16 cellular contexts compared by ENCODE assay signal in the genomic region with DNA sequence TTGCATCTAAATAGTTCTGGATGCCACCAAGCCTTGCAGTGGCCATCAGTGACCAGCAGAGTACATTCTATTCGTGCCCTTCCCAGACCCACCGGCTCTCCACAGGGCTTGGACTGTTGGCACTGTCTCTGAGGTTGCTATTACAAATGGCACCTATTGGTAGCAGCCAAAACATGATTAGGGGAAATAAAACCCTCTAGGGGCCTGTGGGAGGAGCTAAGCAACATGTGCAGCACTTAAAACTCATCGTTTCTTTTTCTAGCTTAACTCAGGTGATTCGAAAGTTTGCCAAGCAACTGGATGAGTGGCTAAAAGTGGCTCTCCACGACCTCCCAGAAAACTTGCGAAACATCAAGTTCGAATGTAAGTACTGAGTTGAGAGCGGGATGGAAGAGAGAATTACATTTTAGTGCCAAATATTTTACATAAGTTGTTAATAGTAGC.
DNase-seq lines count a peak whose midpoint lies in the region; ATAC-seq, FAIRE-seq and TF ChIP-seq lines count a peak whose summit lies in the region.
"Had no signal": no experiment of that assay in that cellular context is flagged by ENCODE, and none has a peak within 500 bp of the region (broad histone marks: within the 10 kb centered on the region; RNA-seq: fewer than 3 reads in every experiment).

No MANE protein-coding gene starts in this region.

- H3K79me1 ChIP-seq in mesendoderm (ENCODE audit: low read length): no peaks in the 10 kb centered on the region

- TF ChIP-seq EP300 in A549 (IDR thresholded peaks at IDR 0.05): no peak

- no TSS peak for BruUV-seq in HCT116 (replicated peaks; lab: Mats Ljungman, UMichigan)

- no peak overlapping the region for H2BK120ac ChIP-seq in mesendoderm (ENCODE audit: low read depth, low read length)

- H2BK15ac ChIP-seq in mesendoderm (replicated peaks; ENCODE audit: low read depth): no peak overlapping the region

- no peak for TF ChIP-seq RAD21 in A549 (conservative IDR thresholded peaks at IDR 0.05 in 1 of 2, IDR thresholded peaks at IDR 0.05 in 1 of 2)
- TF ChIP-seq RAD21 in HCT116 (IDR thresholded peaks at IDR 0.05; ENCODE audit: low read depth): no peak

- no peak overlapping the region for H4K8ac ChIP-seq in mesendoderm (ENCODE audit: low read depth, low read length)

- RAD21 ChIA-PET in HCT116 (lab: Charles Lee; ENCODE audit: low non-redundant PET in 1 of 2, low total read pairs in 2 of 2, uncharacterized antibody in 2 of 2, unreplicated experiment in 2 of 2): no interaction called here

- POLR2A ChIA-PET in A549 (lab: Yijun Ruan, JAX) (no interaction called here), HCT116 (lab: Charles Lee) (no interaction called here)

- H3K79me2 ChIP-seq in HCT116 (ENCODE audit: insufficient read depth, low read length): no peaks in the 10 kb centered on the region
- no peaks in the 10 kb centered on the region for H3K79me2 ChIP-seq in mesendoderm (ENCODE audit: control insufficient read depth, insufficient read depth, low read length)

- no peak overlapping the region for H2AK5ac ChIP-seq in mesendoderm (ENCODE audit: low read length)

- TF ChIP-seq CTCF in A549 (IDR thresholded peaks at IDR 0.05): no peak
- TF ChIP-seq CTCF in HCT116 (IDR thresholded peaks at IDR 0.05 in 2 of 3, conservative IDR thresholded peaks at IDR 0.05 in 1 of 3; ENCODE audit: borderline replicate concordance in 1 of 3, insufficient read depth in 1 of 3, low read depth in 2 of 3, low read length in 2 of 3): peak in 2 of 3 experiments; percentile 21 to 28; a peak in 3 of 6 replicates
- 0 out of 2 replicates have a peak, but pooled peaks have one; percentile 11 for TF ChIP-seq CTCF in WERI-Rb-1 (IDR thresholded peaks at IDR 0.05; ENCODE audit: low read depth, low read length)
- no peak for TF ChIP-seq CTCF in GM10266 (IDR thresholded peaks at IDR 0.05; ENCODE audit: control insufficient read depth, insufficient read depth, low read depth, missing control alignments)

- 69% methylated on average over 8 of the region's 8 CpGs for WGBS in A549 (ENCODE audit: missing lambda C conversion rate)
- WGBS in mesendoderm (ENCODE audit: extremely low coverage, insufficient coverage, low lambda C conversion rate): no CpG with 5 or more reads among the region's 8 CpGs

- no peaks in the 10 kb centered on the region for H3K9me2 ChIP-seq in HCT116 (ENCODE audit: insufficient read depth)

- no peak overlapping the region for H3K56ac ChIP-seq in mesendoderm (ENCODE audit: low read length)

- no peak overlapping the region for H4K5ac ChIP-seq in mesendoderm (ENCODE audit: low read length)

- no peak for TF ChIP-seq POLR2A in A549 (IDR thresholded peaks at IDR 0.05; ENCODE audit: low read length)
- TF ChIP-seq POLR2A in HCT116 (IDR thresholded peaks at IDR 0.05; ENCODE audit: borderline replicate concordance, extremely low read depth, insufficient read depth, insufficient read length): no peak

- CTCF ChIA-PET in A549 (lab: Yijun Ruan, JAX): interaction anchor here (0.8 kb wide), 1 partner anchor 16 kb away, joined by 3 read pairs; no protein-coding TSS in a partner anchor
- CTCF ChIA-PET in HCT116 (lab: Charles Lee): no interaction called here

- no peak overlapping the region for H3K18ac ChIP-seq in mesendoderm (ENCODE audit: low read length)

- peak in 1 of 2 experiments; percentile 18 for DNase-seq in A549 (ENCODE audit: low read depth in 1 of 2, low spot score in 1 of 2)
- DNase-seq in HCT116 (ENCODE audit: low read depth, low spot score): no peak
- DNase-seq in WERI-Rb-1: no peak
- peak; percentile 24 for DNase-seq in mesendoderm
- DNase-seq in effector CD8-positive, alpha-beta T cell (lab: John Stamatoyannopoulos, UW): no peak
- no peak for DNase-seq in activated CD8-positive, alpha-beta memory T cell treated with anti-CD3 and anti-CD28 coated beads, Interleukin-2, amount 50 U/mL, for 48 hours
- DNase-seq in GM10266 (ENCODE audit: extremely low spot score): no peak
- DNase-seq: anterior cingulate cortex; cortex of kidney; GDM1; KBM-7; kidney; NCI-H526; stimulated activated CD4-positive, alpha-beta T cell treated with anti-CD3 and anti-CD28 coated beads, Interleukin-1b, Interleukin-23, amount 100 ng/mL, for 48 hours had no signal

- no peak for FAIRE-seq in A549 (lab: Jason Lieb, UNC)
- FAIRE-seq: endometrium, kidney had no signal

- H3K4me1 ChIP-seq in A549 (no peaks in the 10 kb centered on the region), HCT116 (ENCODE audit: control insufficient read depth in 1 of 2, insufficient read depth in 2 of 2, low read length in 2 of 2) (no peaks in the 10 kb centered on the region), mesendoderm (ENCODE audit: control insufficient read depth, low read depth, low read length) (peaks cover 12% of the 10 kb centered on the region)

- H3K9ac ChIP-seq in HCT116 (ENCODE audit: low read length) (no peak overlapping the region), mesendoderm (ENCODE audit: low read length) (no peak overlapping the region)

- no peak overlapping the region for H3K4ac ChIP-seq in mesendoderm (ENCODE audit: low read depth, low read length)

- H3K36me3 ChIP-seq in HCT116 (ENCODE audit: control insufficient read depth in 1 of 2, insufficient read depth in 2 of 2, low read length in 2 of 2) (no peaks in the 10 kb centered on the region), WERI-Rb-1 (no peaks in the 10 kb centered on the region), mesendoderm (ENCODE audit: control insufficient read depth, insufficient read depth, low read length) (no peaks in the 10 kb centered on the region)
- H3K36me3 ChIP-seq: cardiac muscle cell had no signal

- no peak overlapping the region for H3K4me3 ChIP-seq in A549
- no peak overlapping the region for H3K4me3 ChIP-seq in HCT116 (replicated peaks in 1 of 2; ENCODE audit: low read depth in 1 of 2, low read length in 2 of 2)
- no peak overlapping the region for H3K4me3 ChIP-seq in WERI-Rb-1 (ENCODE audit: low read depth, low read length)
- no peak overlapping the region for H3K4me3 ChIP-seq in mesendoderm (ENCODE audit: low read length)
- H3K4me3 ChIP-seq: cardiac muscle cell had no signal

- H3K23ac ChIP-seq in mesendoderm (ENCODE audit: low read length): no peak overlapping the region

- H3K27me3 ChIP-seq in HCT116 (ENCODE audit: insufficient read depth, low read length) (peaks cover 4% of the 10 kb centered on the region; the same call in 1 of the 2 replicates), WERI-Rb-1 (ENCODE audit: insufficient read depth, low read depth, severe bottlenecking) (peaks cover 24% of the 10 kb centered on the region), mesendoderm (ENCODE audit: insufficient read depth, low read length, poor library complexity) (no peaks in the 10 kb centered on the region)
- H3K27me3 ChIP-seq: cardiac muscle cell had no signal

- no peak overlapping the region for H2AFZ ChIP-seq in HCT116 (ENCODE audit: low read depth, low read length, poor library complexity, severe bottlenecking)

- H3K9me3 ChIP-seq in A549 (no peaks in the 10 kb centered on the region), HCT116 (ENCODE audit: control insufficient read depth in 1 of 2, insufficient read depth in 1 of 2, low read depth in 1 of 2, low read length in 2 of 2) (no peaks in the 10 kb centered on the region), WERI-Rb-1 (ENCODE audit: severe bottlenecking) (no peaks in the 10 kb centered on the region)

- no peak overlapping the region for H3K27ac ChIP-seq in A549
- H3K27ac ChIP-seq in HCT116 (ENCODE audit: low read depth, low read length): no peak overlapping the region
- H3K27ac ChIP-seq in WERI-Rb-1: no peak overlapping the region
- H3K27ac ChIP-seq in mesendoderm (ENCODE audit: low read depth, low read length): no peak overlapping the region
- H3K27ac ChIP-seq: cardiac muscle cell had no signal

- H4K20me1 ChIP-seq in HCT116 (ENCODE audit: insufficient read depth): no peaks in the 10 kb centered on the region

- intact Hi-C loops in HCT116 (cut with micrococcal nuclease): no loop called here

- H3K4me2 ChIP-seq in A549 (no peak overlapping the region), HCT116 (ENCODE audit: low read length) (no peak overlapping the region), mesendoderm (ENCODE audit: low read length) (no peak overlapping the region)

- peak; percentile 54 to 86; a peak in 4 of 6 replicates for ATAC-seq in A549
- ATAC-seq in HCT116: peak; percentile 70

- H2BK5ac ChIP-seq in mesendoderm (ENCODE audit: low read length): no peak overlapping the region

TF ChIP-seq in A549, 52 proteins besides CTCF, POLR2A, EP300 and RAD21 (continues in another document):
- TF ChIP-seq POLR2AphosphoS2 (conservative IDR thresholded peaks at IDR 0.05; ENCODE audit: low read length): no peak
- no peak for TF ChIP-seq RFX5 (IDR thresholded peaks at IDR 0.05)
- no peak for TF ChIP-seq MYC (IDR thresholded peaks at IDR 0.05; ENCODE audit: borderline replicate concordance, low read length)

TF ChIP-seq in HCT116, 20 proteins besides CTCF, POLR2A, EP300 and RAD21 (continues in another document):
- TF ChIP-seq CBX3 (IDR thresholded peaks at IDR 0.05; ENCODE audit: low read depth) (no peak), FOSL1 (IDR thresholded peaks at IDR 0.05; ENCODE audit: low read depth) (no peak), EZH2phosphoT487 (IDR thresholded peaks at IDR 0.05; ENCODE audit: borderline replicate concordance) (no peak), YY1 (IDR thresholded peaks at IDR 0.05; ENCODE audit: extremely low read depth, insufficient replicate concordance, low read depth, low read length) (no peak), ELF1 (IDR thresholded peaks at IDR 0.05; ENCODE audit: borderline replicate concordance, low read depth) (no peak), POLR2AphosphoS5 (IDR thresholded peaks at IDR 0.05; ENCODE audit: low read depth, low read length) (no peak), ZNF274 (IDR thresholded peaks at IDR 0.05; ENCODE audit: low read depth, low read length) (no peak)

Comparison
In these comparisons a context has a peak if more than half of its experiments do, and no peak if none do; other contexts are left out.
1. CTCF ChIP-seq: peak in HCT116 (2 of 3) and WERI-Rb-1 (single experiment); none in A549 (single experiment) and GM10266 (single experiment).